In the genomic region with DNA sequence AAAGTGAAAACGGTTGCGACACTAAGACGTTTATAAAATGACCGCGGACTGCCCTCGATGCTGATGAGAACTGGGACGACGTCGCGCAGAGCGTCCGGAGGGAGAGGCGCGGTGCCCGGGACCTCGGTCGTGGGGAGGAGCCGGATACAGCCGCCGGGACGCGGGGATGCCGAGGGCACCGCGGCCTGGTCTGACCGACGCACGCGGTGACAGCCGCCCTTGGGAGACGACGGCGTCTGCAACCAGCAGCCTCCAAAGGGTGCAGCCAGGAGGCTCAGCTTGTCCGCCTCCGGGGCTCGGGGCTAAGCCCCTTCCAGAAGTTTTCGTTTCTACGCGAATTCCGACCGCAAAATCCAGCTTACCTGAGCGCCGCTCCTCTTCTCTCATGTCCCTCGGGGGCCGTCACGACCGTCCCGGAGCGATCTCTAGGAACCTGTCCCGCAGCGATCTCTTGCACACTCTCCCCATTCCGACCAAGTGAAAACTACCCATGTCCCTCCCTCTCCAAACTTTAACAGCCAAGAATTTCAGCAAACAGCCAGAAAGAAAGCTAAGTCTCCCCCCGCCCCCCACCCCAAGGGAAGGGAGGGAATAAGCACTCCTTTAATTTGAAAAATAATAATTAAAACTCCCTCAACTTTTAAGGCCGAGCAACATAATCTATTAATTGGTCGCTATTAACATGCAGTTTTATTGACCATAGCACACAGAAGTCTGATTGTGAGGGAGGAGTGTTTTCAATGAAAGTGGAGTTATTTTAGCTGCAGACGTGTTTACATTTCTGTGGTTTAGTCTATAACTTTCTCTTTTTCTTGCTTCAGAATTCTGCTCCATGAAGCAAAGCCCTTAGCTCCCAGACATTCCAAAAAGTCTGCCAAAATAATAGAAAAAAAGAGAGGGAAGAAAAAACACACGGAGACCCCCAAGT, we compare ENCODE assay signal across 9 cellular contexts.
A peak's percentile ranks its signal among the peaks of the same experiment; 100 is the strongest.
DNase-seq lines count a peak whose midpoint lies in the region; ATAC-seq and TF ChIP-seq lines count a peak whose summit lies in the region.
"Had no signal": no experiment of that assay in that cellular context is flagged by ENCODE, and none has a peak within 500 bp of the region (broad histone marks: within the 10 kb centered on the region; RNA-seq: fewer than 3 reads in every experiment).

No MANE protein-coding gene starts in this region.

- TF ChIP-seq CTCF in RWPE2 (IDR thresholded peaks at IDR 0.05; ENCODE audit: poor library complexity, severe bottlenecking), result no peak

- no peaks in the 10 kb centered on the region for H3K9me3 Mint-ChIP-seq in natural killer cell treated with Interleukin-12 subunit alpha and Interleukin-12 subunit beta and Interleukin-15 and Interleukin-18, amount 100 ng/mL, for 72 hours

- peaks cover 5 to 11% of the 10 kb centered on the region in 2 donors for H3K4me1 Mint-ChIP-seq in natural killer cell treated with Interleukin-12 subunit alpha and Interleukin-12 subunit beta and Interleukin-15 and Interleukin-18, amount 100 ng/mL, for 72 hours (ENCODE audit: low read depth in 2 of 2)

- H3K27ac ChIP-seq in RWPE2 (ENCODE audit: poor library complexity, severe bottlenecking), result no peak overlapping the region
- H3K27ac ChIP-seq: KMS-11 had no signal

- peak overlapping the region; percentile 41 for H3K4me3 ChIP-seq in RWPE2 (ENCODE audit: severe bottlenecking)

- DNase-seq in GM03348 (ENCODE audit: low spot score) (peak; percentile 79), RWPE2 (ENCODE audit: low spot score) (no peak), SHP77 treated with DMSO at 0.1 percent for 48 hours (lab: John Stamatoyannopoulos, UW) (no peak)
- DNase-seq in natural killer cell treated with Interleukin-12 subunit alpha and Interleukin-12 subunit beta and Interleukin-15 and Interleukin-18, amount 100 ng/mL, for 72 hours (ENCODE audit: low spot score), result no peak

- no peaks in the 10 kb centered on the region for H3K4me1 ChIP-seq in RWPE2 (ENCODE audit: insufficient read depth, poor library complexity, severe bottlenecking)

- no peaks in the 10 kb centered on the region for H3K9me3 ChIP-seq in RWPE2 (ENCODE audit: severe bottlenecking)

- peaks cover 54% of the 10 kb centered on the region for H3K27me3 ChIP-seq in RWPE2 (ENCODE audit: insufficient read depth, poor library complexity, severe bottlenecking)

- H3K36me3 ChIP-seq in RWPE2 (ENCODE audit: low read depth), result no peaks in the 10 kb centered on the region

- no peaks in the 10 kb centered on the region for H3K36me3 Mint-ChIP-seq in natural killer cell treated with Interleukin-12 subunit alpha and Interleukin-12 subunit beta and Interleukin-15 and Interleukin-18, amount 100 ng/mL, for 72 hours

- ATAC-seq in RWPE2 (ENCODE audit: low read depth) (peak; percentile 58), esophagus mucosa (peak; percentile 74), HG02938 (IDR thresholded peaks at IDR 0.05; ENCODE audit: unreplicated experiment) (no peak), HG03520 (IDR thresholded peaks at IDR 0.05; ENCODE audit: unreplicated experiment) (no peak), GM19351 (IDR thresholded peaks at IDR 0.05; ENCODE audit: unreplicated experiment) (no peak)
- ATAC-seq in natural killer cell treated with Interleukin-12 subunit alpha and Interleukin-12 subunit beta and Interleukin-15 and Interleukin-18, amount 100 ng/mL, for 72 hours, result peak; percentile 68 to 82

- peak overlapping the region; percentile 54 for H3K4me3 Mint-ChIP-seq in natural killer cell treated with Interleukin-12 subunit alpha and Interleukin-12 subunit beta and Interleukin-15 and Interleukin-18, amount 100 ng/mL, for 72 hours

- peaks cover 46 to 48% of the 10 kb centered on the region in 2 donors for H3K27me3 Mint-ChIP-seq in natural killer cell treated with Interleukin-12 subunit alpha and Interleukin-12 subunit beta and Interleukin-15 and Interleukin-18, amount 100 ng/mL, for 72 hours

- H3K27ac Mint-ChIP-seq in natural killer cell treated with Interleukin-12 subunit alpha and Interleukin-12 subunit beta and Interleukin-15 and Interleukin-18, amount 100 ng/mL, for 72 hours, result no peak overlapping the region

Comparison
In these comparisons a context has a peak if more than half of its experiments do, and no peak if none do; other contexts are left out.
1. ATAC-seq: peak in RWPE2 (single experiment), esophagus mucosa (single experiment) and natural killer cell treated with Interleukin-12 subunit alpha and Interleukin-12 subunit beta and Interleukin-15 and Interleukin-18, amount 100 ng/mL, for 72 hours (2 of 2); none in HG02938 (single experiment), HG03520 (single experiment) and GM19351 (single experiment).